ENCODE assay signal across 24 cellular contexts in genomic region chr3:173404156-173404555, GRCh38. TPM values are rescaled to one million over a fixed set of nuclear protein-coding genes. Genes with fewer than 3 reads are reported as not detected.
"Had no signal": no experiment of that assay in that cellular context is flagged by ENCODE, and none has a peak within 500 bp of the region (broad histone marks: within the 10 kb centered on the region; RNA-seq: fewer than 3 reads in every experiment).

No MANE protein-coding gene starts in this region.

- H3K4me1 Mint-ChIP-seq: activated CD8-positive, alpha-beta memory T cell treated with anti-CD3 and anti-CD28 coated beads, Interleukin-2, amount 10 ng/mL, durations not matched to agents 7 days and 5 days; activated naive CD8-positive, alpha-beta T cell treated with anti-CD3 and anti-CD28 coated beads, Interleukin-2, amount 50 U/mL, for 24 hours; T-helper 17 cell had no signal

- DNase-seq: activated CD4-positive, alpha-beta T cell treated with anti-CD3 and anti-CD28 coated beads for 48 hours; activated CD4-positive, alpha-beta T cell treated with anti-CD3 and anti-CD28 coated beads, Interleukin-2, amount 50 U/mL, for 48 hours; activated CD4-positive, CD25-positive, alpha-beta regulatory T cell treated with anti-CD3 and anti-CD28 coated beads, Interleukin-2, amount 50 U/mL, for 72 hours; activated CD8-positive, alpha-beta memory T cell treated with anti-CD3 and anti-CD28 coated beads, Interleukin-2, amount 10 ng/mL, durations not matched to agents 7 days and 5 days; activated effector memory CD4-positive, alpha-beta T cell treated with anti-CD3 and anti-CD28 coated beads, Interleukin-2, amount 50 U/mL, for 16 hours; activated naive CD4-positive, alpha-beta T cell treated with Interleukin-2 at 50 U/mL for 16 hours; activated naive CD8-positive, alpha-beta T cell treated with anti-CD3 and anti-CD28 coated beads, Interleukin-2, amount 50 U/mL, for 24 hours; activated T-cell treated with anti-CD3 and anti-CD28 coated beads, Interleukin-2, amount 50 U/mL, for 24 hours; amniotic stem cell; Karpas-422; NCI-H187 treated with DMSO at 0.1 percent for 48 hours; NCI-H2081 treated with DMSO at 0.1 percent for 48 hours; NCI-H2227 treated with DMSO at 0.1 percent for 48 hours; NCI-H526; NCI-H82; SIG-M5; T-helper 17 cell; T-helper 9 cell had no signal

- H3K4me3 ChIP-seq: K562 had no signal

- H3K36me3 Mint-ChIP-seq: activated CD8-positive, alpha-beta memory T cell treated with anti-CD3 and anti-CD28 coated beads, Interleukin-2, amount 10 ng/mL, durations not matched to agents 7 days and 5 days; activated naive CD4-positive, alpha-beta T cell treated with anti-CD3 and anti-CD28 coated beads, Interleukin-2, amount 50 U/mL, for 72 hours; brain; WTC11 had no signal

- ATAC-seq: activated CD8-positive, alpha-beta memory T cell treated with anti-CD3 and anti-CD28 coated beads, Interleukin-2, amount 10 ng/mL, durations not matched to agents 7 days and 5 days; activated naive CD4-positive, alpha-beta T cell treated with anti-CD3 and anti-CD28 coated beads, Interleukin-2, amount 50 U/mL, for 72 hours; activated naive CD8-positive, alpha-beta T cell treated with anti-CD3 and anti-CD28 coated beads, Interleukin-2, amount 50 U/mL, for 24 hours; K562; T-helper 17 cell; WTC11 had no signal

- H3K9me3 Mint-ChIP-seq: activated T-cell treated with anti-CD3 and anti-CD28 coated beads, Interleukin-2, amount 50 U/mL, for 24 hours; brain; WTC11 had no signal

- H3K4me3 Mint-ChIP-seq: activated CD8-positive, alpha-beta memory T cell treated with anti-CD3 and anti-CD28 coated beads, Interleukin-2, amount 10 ng/mL, durations not matched to agents 7 days and 5 days; activated naive CD8-positive, alpha-beta T cell treated with anti-CD3 and anti-CD28 coated beads, Interleukin-2, amount 50 U/mL, for 24 hours; activated T-cell treated with anti-CD3 and anti-CD28 coated beads, Interleukin-2, amount 50 U/mL, for 24 hours; T-helper 17 cell; WTC11 had no signal

- FAIRE-seq: astrocyte, K562 had no signal

- H3K27ac Mint-ChIP-seq: activated CD8-positive, alpha-beta memory T cell treated with anti-CD3 and anti-CD28 coated beads, Interleukin-2, amount 10 ng/mL, durations not matched to agents 7 days and 5 days; activated naive CD4-positive, alpha-beta T cell treated with anti-CD3 and anti-CD28 coated beads, Interleukin-2, amount 50 U/mL, for 72 hours; activated naive CD8-positive, alpha-beta T cell treated with anti-CD3 and anti-CD28 coated beads, Interleukin-2, amount 50 U/mL, for 24 hours; activated T-cell treated with anti-CD3 and anti-CD28 coated beads, Interleukin-2, amount 50 U/mL, for 24 hours; brain; T-helper 17 cell; WTC11 had no signal

RNA-seq across cellular contexts. Expression of gene NLGN1, which starts 6.6 kb away (rescaled TPM):
- total RNA-seq: activated CD8-positive, alpha-beta memory T cell treated with anti-CD3 and anti-CD28 coated beads, Interleukin-2, amount 10 ng/mL, durations not matched to agents 7 days and 5 days; activated naive CD4-positive, alpha-beta T cell treated with anti-CD3 and anti-CD28 coated beads, Interleukin-2, amount 50 U/mL, for 72 hours; OCI-LY7; T-helper 17 cell had no signal
